Comparison of ENCODE assay signal across 10 cellular contexts in genomic region chr17:69430488-69430887, GRCh38. TPM values are rescaled to one million over a fixed set of nuclear protein-coding genes. Genes with fewer than 3 reads are reported as not detected.
DNase-seq lines count a peak whose midpoint lies in the region; ATAC-seq, FAIRE-seq and TF ChIP-seq lines count a peak whose summit lies in the region.
"Had no signal": no experiment of that assay in that cellular context is flagged by ENCODE, and none has a peak within 500 bp of the region (broad histone marks: within the 10 kb centered on the region; RNA-seq: fewer than 3 reads in every experiment).

No MANE protein-coding gene starts in this region.

- no peaks in the 10 kb centered on the region for H4K20me1 ChIP-seq in SK-N-SH (ENCODE audit: insufficient read depth)

- FAIRE-seq in GM12892 (lab: Jason Lieb, UNC): peak; percentile 24

- no peak for TF ChIP-seq POLR2A in GM12892 (IDR thresholded peaks at IDR 0.05; ENCODE audit: low read depth, low read length)

- H3K9me3 ChIP-seq in SK-N-SH: no peaks in the 10 kb centered on the region

- no peak for DNase-seq in GM12892 (ENCODE audit: insufficient read length)
- DNase-seq in SK-N-SH: no peak
- peak; percentile 35 for DNase-seq in left kidney (ENCODE audit: low read depth, low spot score)
- DNase-seq in NCI-H146 treated with DMSO at 0.1 percent for 48 hours (lab: John Stamatoyannopoulos, UW; ENCODE audit: unreplicated experiment): no peak
- DNase-seq: NCI-H1436, SW 1271 had no signal

- no peaks in the 10 kb centered on the region for H3F3A ChIP-seq in SK-N-SH (replicated peaks; ENCODE audit: insufficient read depth)

- TF ChIP-seq EP300 in SK-N-SH (IDR thresholded peaks at IDR 0.05; ENCODE audit: borderline replicate concordance in 1 of 2, low read depth in 1 of 2, low read length in 1 of 2): peak; percentile 34 to 56; a peak in 2 of 4 replicates

- ATAC-seq in GM21825 (IDR thresholded peaks at IDR 0.05; ENCODE audit: unreplicated experiment) (peak; percentile 59), GM18861 (IDR thresholded peaks at IDR 0.05; ENCODE audit: unreplicated experiment) (no peak), HG03196 (IDR thresholded peaks at IDR 0.05; ENCODE audit: unreplicated experiment) (no peak), GM21576 (IDR thresholded peaks at IDR 0.05; ENCODE audit: unreplicated experiment) (no peak)

- H3K4me3 ChIP-seq in SK-N-SH (ENCODE audit: low read depth in 2 of 2, low read length in 1 of 2): no peak overlapping the region

- peak overlapping the region; percentile 36 for H2AFZ ChIP-seq in SK-N-SH (ENCODE audit: low read depth)

- peak overlapping the region; percentile 7 to 88; a peak in 3 of 4 replicates for H3K27ac ChIP-seq in SK-N-SH (ENCODE audit: low read depth in 2 of 2, low read length in 1 of 2)

- peaks cover 18 to 21% of the 10 kb centered on the region in 2 experiments; a peak in 3 of 4 replicates for H3K4me1 ChIP-seq in SK-N-SH (ENCODE audit: control insufficient read depth in 1 of 2, insufficient read depth in 2 of 2, low read depth in 1 of 2, low read length in 1 of 2)

- H3K4me2 ChIP-seq in SK-N-SH: 0 out of 2 replicates have a peak overlapping the region, but pooled peaks have one; percentile 5

- WGBS in SK-N-SH (ENCODE audit: low lambda C conversion rate): 63% methylated on average over 4 of the region's 4 CpGs

- CTCF ChIA-PET in SK-N-SH (lab: Yijun Ruan, JAX): interaction anchor here (0.9 to 1.6 kb wide), 5 partner anchors 13 to 104 kb away, joined by 3 to 5 read pairs (median 3); partner anchors contain the start of gene ABCA5

- H3K27me3 ChIP-seq in SK-N-SH (ENCODE audit: insufficient read depth): no peaks in the 10 kb centered on the region

- no peak overlapping the region for H3K9ac ChIP-seq in SK-N-SH

- no peak for TF ChIP-seq CTCF in SK-N-SH (IDR thresholded peaks at IDR 0.05)

- no peaks in the 10 kb centered on the region for H3K9me2 ChIP-seq in SK-N-SH

- no peaks in the 10 kb centered on the region for H3K36me3 ChIP-seq in SK-N-SH (replicated peaks in 1 of 2; ENCODE audit: control insufficient read depth in 1 of 2, insufficient read depth in 2 of 2, low read length in 1 of 2)

- POLR2A ChIA-PET in SK-N-SH (lab: Yijun Ruan, JAX): interaction anchor here (1.5 kb wide), 1 partner anchor 21 kb away, joined by 6 read pairs; no protein-coding TSS in a partner anchor

- no peaks in the 10 kb centered on the region for H3K79me2 ChIP-seq in SK-N-SH (ENCODE audit: insufficient read depth)

- no peak for TF ChIP-seq RAD21 in SK-N-SH (IDR thresholded peaks at IDR 0.05; ENCODE audit: low read length)

TF ChIP-seq in SK-N-SH, 30 proteins besides CTCF, POLR2A, EP300 and RAD21 (continues in another document):
- TF ChIP-seq MEF2A (IDR thresholded peaks at IDR 0.05; ENCODE audit: borderline replicate concordance, low read depth): no peak
- peak; percentile 49; the same call in 1 of the 2 replicates for TF ChIP-seq SIN3A (IDR thresholded peaks at IDR 0.05; ENCODE audit: borderline replicate concordance, low read depth, low read length)
- TF ChIP-seq NFIC (IDR thresholded peaks at IDR 0.05; ENCODE audit: borderline replicate concordance): no peak; the same call in 1 of the 2 replicates
- TF ChIP-seq TAF1 (IDR thresholded peaks at IDR 0.05; ENCODE audit: borderline replicate concordance, low read depth, low read length): no peak
- TF ChIP-seq FOXM1 (IDR thresholded peaks at IDR 0.05; ENCODE audit: low read depth): no peak
- peak; percentile 39 for TF ChIP-seq JUND (IDR thresholded peaks at IDR 0.05)
- no peak for TF ChIP-seq GABPA (IDR thresholded peaks at IDR 0.05; ENCODE audit: low read depth)
- TF ChIP-seq IRF3 (IDR thresholded peaks at IDR 0.05; ENCODE audit: low read depth, low read length): no peak
- TF ChIP-seq MAX (IDR thresholded peaks at IDR 0.05; ENCODE audit: low read depth): 0 out of 2 replicates have a peak, but pooled peaks have one; percentile 21
- no peak for TF ChIP-seq ZBTB33 (IDR thresholded peaks at IDR 0.05; ENCODE audit: borderline replicate concordance, low read depth)
- no peak for TF ChIP-seq RXRA (IDR thresholded peaks at IDR 0.05; ENCODE audit: borderline replicate concordance, low read depth)
- TF ChIP-seq TEAD4 (IDR thresholded peaks at IDR 0.05; ENCODE audit: borderline replicate concordance, insufficient read depth): no peak
- no peak for TF ChIP-seq GATA2 (CRISPR knock-in tag; IDR thresholded peaks at IDR 0.05)
- TF ChIP-seq POLR2AphosphoS5 (IDR thresholded peaks at IDR 0.05; ENCODE audit: low read depth, low read length): 0 out of 2 replicates have a peak, but pooled peaks have one; percentile 18
- no peak for TF ChIP-seq SMC3 (IDR thresholded peaks at IDR 0.05; ENCODE audit: low read depth, low read length)
- TF ChIP-seq REST (IDR thresholded peaks at IDR 0.05; ENCODE audit: low read depth, low read length): no peak
- no peak for TF ChIP-seq MXI1 (IDR thresholded peaks at IDR 0.05; ENCODE audit: low read depth, low read length)
- no peak for TF ChIP-seq RFX5 (IDR thresholded peaks at IDR 0.05; ENCODE audit: low read length)
- TF ChIP-seq USF2 (IDR thresholded peaks at IDR 0.05; ENCODE audit: borderline replicate concordance, low read depth, low read length): no peak
- TF ChIP-seq RCOR1 (IDR thresholded peaks at IDR 0.05; ENCODE audit: low read length): no peak
- TF ChIP-seq FOXJ3 (CRISPR knock-in tag; IDR thresholded peaks at IDR 0.05): no peak
- TF ChIP-seq NRF1 (IDR thresholded peaks at IDR 0.05; ENCODE audit: low read depth, low read length): no peak
- TF ChIP-seq FOSL2 (IDR thresholded peaks at IDR 0.05; ENCODE audit: borderline replicate concordance, low read depth): 0 out of 2 replicates have a peak, but pooled peaks have one; percentile 15
- no peak for TF ChIP-seq YY1 (IDR thresholded peaks at IDR 0.05; ENCODE audit: low read depth)

RNA-seq across cellular contexts. Expression of gene MAP2K6, which starts 16.0 kb away (rescaled TPM):
- 11.2 TPM for polyA plus RNA-seq in GM12892 (2012; ENCODE audit: missing spikeins)
- 6.5 and 6.7 TPM in 2 replicates for polyA plus RNA-seq in SK-N-SH (2012; rRNA removed)
- polyA plus RNA-seq in SK-N-SH (2012; cell fraction: cytosol; rRNA removed): 7.0 and 8.1 TPM in 2 replicates
- 1.4 and 2.8 TPM in 2 replicates for polyA plus RNA-seq in SK-N-SH (2012; cell fraction: nucleus; rRNA removed)
